Comparison of ENCODE assay signal across 1 cellular context in genomic region chr20:23350007-23350854, GRCh38.
TF ChIP-seq lines count a peak whose summit lies in the region.

NXT1 (plus strand) TSS chr20:23350791; CDS start chr20:23354042, 3,251 bp downstream.

TF ChIP-seq in HepG2, 621 proteins besides CTCF, POLR2A, EP300 and RAD21 (continued from another document and continues in another):
- TF ChIP-seq ZNF687 (CRISPR knock-in tag; IDR thresholded peaks at IDR 0.05) (peak; percentile 97), ZNF598 (CRISPR knock-in tag; IDR thresholded peaks at IDR 0.05; ENCODE audit: borderline replicate concordance) (peak; percentile 76), SP5 (CRISPR knock-in tag; IDR thresholded peaks at IDR 0.05; ENCODE audit: borderline replicate concordance, low read depth) (peak; percentile 78), CHD2 (IDR thresholded peaks at IDR 0.05; ENCODE audit: low read depth, low read length) (no peak), ZBTB8A (CRISPR knock-in tag; IDR thresholded peaks at IDR 0.05; ENCODE audit: borderline replicate concordance, low read depth) (no peak), HIC2 (CRISPR knock-in tag; IDR thresholded peaks at IDR 0.05; ENCODE audit: low read depth) (peak; percentile 36; the same call in 1 of the 2 replicates), EHMT2 (IDR thresholded peaks at IDR 0.05; ENCODE audit: borderline replicate concordance, low read depth, low read length) (no peak), SOX5 (CRISPR knock-in tag; IDR thresholded peaks at IDR 0.05; ENCODE audit: borderline replicate concordance) (peak; percentile 21; the same call in 1 of the 2 replicates), TCF12 (IDR thresholded peaks at IDR 0.05) (no peak), TCF12 (CRISPR knock-in tag; IDR thresholded peaks at IDR 0.05) (peak; percentile 62; the same call in 1 of the 2 replicates), ISL2 (CRISPR knock-in tag; IDR thresholded peaks at IDR 0.05) (peak; percentile 44; the same call in 1 of the 2 replicates), KLF16 (CRISPR knock-in tag; IDR thresholded peaks at IDR 0.05) (peak; percentile 79 to 93), ZNF616 (CRISPR knock-in tag; IDR thresholded peaks at IDR 0.05; ENCODE audit: low read depth) (no peak; the same call in 1 of the 2 replicates), ZNF235 (CRISPR knock-in tag; IDR thresholded peaks at IDR 0.05; ENCODE audit: borderline replicate concordance) (peak; percentile 81; the same call in 1 of the 2 replicates), TEAD2 (CRISPR knock-in tag; IDR thresholded peaks at IDR 0.05) (no peak), SIX1 (CRISPR knock-in tag; IDR thresholded peaks at IDR 0.05; ENCODE audit: borderline replicate concordance) (no peak), ZNF18 (CRISPR knock-in tag; IDR thresholded peaks at IDR 0.05; ENCODE audit: insufficient replicate concordance) (peak; percentile 41), ZNF691 (CRISPR knock-in tag; IDR thresholded peaks at IDR 0.05; ENCODE audit: borderline replicate concordance, low read depth) (no peak), ATF5 (CRISPR knock-in tag; IDR thresholded peaks at IDR 0.05; ENCODE audit: low read depth) (no peak), MED8 (CRISPR knock-in tag; IDR thresholded peaks at IDR 0.05; ENCODE audit: insufficient replicate concordance) (peak; percentile 68), ZNF276 (CRISPR knock-in tag; IDR thresholded peaks at IDR 0.05; ENCODE audit: low read depth) (peak; percentile 40; the same call in 1 of the 2 replicates), IRF9 (CRISPR knock-in tag; IDR thresholded peaks at IDR 0.05; ENCODE audit: borderline replicate concordance) (peak; percentile 93), CREB1 (IDR thresholded peaks at IDR 0.05) (peak; percentile 83), CREB1 (CRISPR knock-in tag; IDR thresholded peaks at IDR 0.05) (peak; percentile 92), HOXA3 (CRISPR knock-in tag; IDR thresholded peaks at IDR 0.05) (peak; percentile 91), ZNF337 (CRISPR knock-in tag; IDR thresholded peaks at IDR 0.05; ENCODE audit: borderline replicate concordance, low read depth) (no peak; the same call in 1 of the 2 replicates), ZNF788 (CRISPR knock-in tag; IDR thresholded peaks at IDR 0.05; ENCODE audit: borderline replicate concordance) (peak; percentile 89), ZFP41 (CRISPR knock-in tag; IDR thresholded peaks at IDR 0.05; ENCODE audit: borderline replicate concordance) (peak; percentile 94), MAFK (conservative IDR thresholded peaks at IDR 0.05 in 1 of 2, IDR thresholded peaks at IDR 0.05 in 1 of 2; ENCODE audit: low read length in 2 of 2) (no peak), RFX3 (CRISPR knock-in tag; IDR thresholded peaks at IDR 0.05) (peak; percentile 24; the same call in 1 of the 2 replicates), PBX3 (CRISPR knock-in tag; IDR thresholded peaks at IDR 0.05; ENCODE audit: borderline replicate concordance) (peak; percentile 96; the same call in 1 of the 2 replicates), CBFB (CRISPR knock-in tag; IDR thresholded peaks at IDR 0.05) (no peak), SP1 (IDR thresholded peaks at IDR 0.05) (peak; percentile 84), SP1 (CRISPR knock-in tag; IDR thresholded peaks at IDR 0.05) (peak; percentile 100), NAIF1 (CRISPR knock-in tag; IDR thresholded peaks at IDR 0.05; ENCODE audit: borderline replicate concordance) (no peak), ZNF10 (CRISPR knock-in tag; IDR thresholded peaks at IDR 0.05; ENCODE audit: borderline replicate concordance, low read depth) (peak; percentile 84; the same call in 1 of the 2 replicates), ZMYM2 (CRISPR knock-in tag; IDR thresholded peaks at IDR 0.05) (peak; percentile 78; the same call in 1 of the 2 replicates), DR1 (CRISPR knock-in tag; IDR thresholded peaks at IDR 0.05) (peak; percentile 83), ZNF207 (IDR thresholded peaks at IDR 0.05; ENCODE audit: borderline replicate concordance) (no peak), KDM2A (CRISPR knock-in tag; IDR thresholded peaks at IDR 0.05; ENCODE audit: borderline replicate concordance, low read depth) (peak; percentile 97), TFAP4 (IDR thresholded peaks at IDR 0.05; ENCODE audit: borderline replicate concordance, low read depth) (peak; percentile 33; the same call in 1 of the 2 replicates), ATF3 (CRISPR knock-in tag; IDR thresholded peaks at IDR 0.05) (peak; percentile 76), RBAK (CRISPR knock-in tag; IDR thresholded peaks at IDR 0.05) (0 out of 2 replicates have a peak, but pooled peaks have one; percentile 62), ZNF44 (CRISPR knock-in tag; IDR thresholded peaks at IDR 0.05) (peak; percentile 49; the same call in 1 of the 2 replicates), KDM5A (IDR thresholded peaks at IDR 0.05; ENCODE audit: borderline replicate concordance, low read length) (peak; percentile 32; the same call in 1 of the 2 replicates), HINFP (CRISPR knock-in tag; IDR thresholded peaks at IDR 0.05; ENCODE audit: low read depth) (peak; percentile 74), PCBP1 (IDR thresholded peaks at IDR 0.05; ENCODE audit: borderline replicate concordance, low read depth, low read length) (peak; percentile 84; the same call in 1 of the 2 replicates)
